In the genomic region with DNA sequence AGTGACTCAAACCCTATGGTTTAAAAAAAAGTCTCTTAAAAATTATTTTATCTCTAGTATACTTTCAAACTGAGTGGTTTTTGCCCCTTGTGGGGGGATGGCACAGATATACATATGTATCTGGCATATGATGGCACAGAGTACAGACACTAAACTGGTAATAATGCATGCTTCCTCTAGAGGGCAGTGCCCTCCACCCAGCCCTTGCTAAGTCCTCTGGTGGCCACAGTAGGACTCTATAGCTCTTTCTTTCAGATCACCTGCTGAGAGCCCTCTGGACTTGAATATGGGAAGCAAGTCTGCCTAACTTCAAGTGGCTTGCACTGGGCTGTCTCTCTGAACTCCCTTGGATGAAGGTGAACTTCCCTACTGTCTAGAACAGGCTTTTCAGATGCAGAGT, we compare ENCODE assay signal across 8 cellular contexts.
DNase-seq lines count a peak whose midpoint lies in the region; ATAC-seq and TF ChIP-seq lines count a peak whose summit lies in the region.

No MANE protein-coding gene starts in this region.

- DNase-seq in A673 (ENCODE audit: low spot score), result peak; percentile 51
- peak; percentile 50 for DNase-seq in NT2/D1 (ENCODE audit: low read depth, low spot score)
- DNase-seq in central memory CD8-positive, alpha-beta T cell (ENCODE audit: low spot score in 2 of 2), result no peak
- no peak for DNase-seq in retinal pigment epithelial cell (ENCODE audit: low read depth)
- DNase-seq in PC-9, result no peak
- DNase-seq in NCI-H446 treated with DMSO at 0.1 percent for 48 hours (lab: John Stamatoyannopoulos, UW), result no peak

- POLR2A ChIA-PET in A673 (lab: Charles Lee; ENCODE audit: low non-redundant PET) (no interaction called here), PC-9 (lab: Charles Lee; ENCODE audit: unreplicated experiment) (no interaction called here)

- H3K36me3 Mint-ChIP-seq in central memory CD8-positive, alpha-beta T cell (ENCODE audit: insufficient read depth), result no peaks in the 10 kb centered on the region

- H3K9me2 ChIP-seq in PC-9 (ENCODE audit: insufficient read depth), result no peaks in the 10 kb centered on the region

- no peak overlapping the region for H3K9ac ChIP-seq in NT2/D1 (ENCODE audit: insufficient read length, low read depth)

- peaks cover 17% of the 10 kb centered on the region for H3K27me3 Mint-ChIP-seq in central memory CD8-positive, alpha-beta T cell

- no TSS peak for BruUV-seq in A673 (replicated peaks; lab: Mats Ljungman, UMichigan)
- no TSS peak for BruUV-seq in PC-9 (replicated peaks; lab: Mats Ljungman, UMichigan)

- no peaks in the 10 kb centered on the region for H3K79me2 ChIP-seq in PC-9 (ENCODE audit: low read depth)

- no peak overlapping the region for H3K27ac Mint-ChIP-seq in central memory CD8-positive, alpha-beta T cell (ENCODE audit: low read depth)

- H3K9me3 Mint-ChIP-seq in central memory CD8-positive, alpha-beta T cell, result no peaks in the 10 kb centered on the region

- H3K27ac ChIP-seq in A673 (ENCODE audit: low read depth, low read length, poor library complexity, severe bottlenecking), result no peak overlapping the region
- H3K27ac ChIP-seq in PC-9, result no peak overlapping the region

- H3K36me3 ChIP-seq in A673 (ENCODE audit: insufficient read depth, low read length, poor library complexity, severe bottlenecking) (no peaks in the 10 kb centered on the region), NT2/D1 (ENCODE audit: insufficient read depth, insufficient read length, low read length) (no peaks in the 10 kb centered on the region), PC-9 (ENCODE audit: low read depth) (no peaks in the 10 kb centered on the region)

- TF ChIP-seq CTCF in A673 (conservative IDR thresholded peaks at IDR 0.05; ENCODE audit: low read depth, low read length) (peak; percentile 64), GM12874 (IDR thresholded peaks at IDR 0.05; ENCODE audit: insufficient read depth, low read depth, low read length) (peak; percentile 64), retinal pigment epithelial cell (conservative IDR thresholded peaks at IDR 0.05; ENCODE audit: low read depth, low read length) (peak; percentile 61), PC-9 (conservative IDR thresholded peaks at IDR 0.05) (no peak)

- no peak overlapping the region for H3K4me3 Mint-ChIP-seq in central memory CD8-positive, alpha-beta T cell

- H3F3A ChIP-seq in PC-9 (ENCODE audit: insufficient read depth, low read depth), result no peaks in the 10 kb centered on the region

- peak; percentile 89 for ATAC-seq in HG02870 (IDR thresholded peaks at IDR 0.05; ENCODE audit: unreplicated experiment)
- peak; percentile 46 for ATAC-seq in central memory CD8-positive, alpha-beta T cell (replicated peaks; ENCODE audit: extremely low read depth, poor library complexity, severe bottlenecking)

- no peak overlapping the region for H2AFZ ChIP-seq in PC-9

- no peak overlapping the region for H3K4me3 ChIP-seq in A673 (ENCODE audit: low read depth, low read length, poor library complexity, severe bottlenecking)
- no peak overlapping the region for H3K4me3 ChIP-seq in NT2/D1 (ENCODE audit: insufficient read length, low read depth)
- no peak overlapping the region for H3K4me3 ChIP-seq in retinal pigment epithelial cell (ENCODE audit: low read length)
- no peak overlapping the region for H3K4me3 ChIP-seq in PC-9

- no peaks in the 10 kb centered on the region for H3K27me3 ChIP-seq in A673 (replicated peaks; ENCODE audit: insufficient read depth, low read depth, low read length, poor library complexity)
- H3K27me3 ChIP-seq in NT2/D1 (ENCODE audit: insufficient read depth, insufficient read length), result no peaks in the 10 kb centered on the region
- no peaks in the 10 kb centered on the region for H3K27me3 ChIP-seq in PC-9 (ENCODE audit: insufficient read depth, low read depth)

- no peaks in the 10 kb centered on the region for H4K20me1 ChIP-seq in PC-9 (ENCODE audit: insufficient read depth)

- no peak overlapping the region for H3K4me2 ChIP-seq in PC-9

- H3K9me3 ChIP-seq in A673 (ENCODE audit: low read depth, low read length, poor library complexity, severe bottlenecking) (no peaks in the 10 kb centered on the region), NT2/D1 (ENCODE audit: insufficient read depth, low read length) (no peaks in the 10 kb centered on the region; the same call in 1 of the 2 replicates), PC-9 (ENCODE audit: insufficient read depth, low read depth) (no peaks in the 10 kb centered on the region)

- intact Hi-C loops in A673 (cut with micrococcal nuclease; ENCODE audit: unreplicated experiment) (no loop called here), PC-9 (cut with micrococcal nuclease; ENCODE audit: unreplicated experiment) (no loop called here)

- CTCF ChIA-PET in A673 (lab: Charles Lee), result interaction anchor here (0.6 to 1.0 kb wide), 2 partner anchors 8 to 1630 kb away, joined by 3 to 4 read pairs; no protein-coding TSS in a partner anchor
- CTCF ChIA-PET in PC-9 (lab: Charles Lee), result no interaction called here

- H3K4me1 Mint-ChIP-seq in central memory CD8-positive, alpha-beta T cell, result no peaks in the 10 kb centered on the region

- H3K4me1 ChIP-seq in A673 (ENCODE audit: insufficient read depth, low read length, poor library complexity, severe bottlenecking), result no peaks in the 10 kb centered on the region
- no peaks in the 10 kb centered on the region for H3K4me1 ChIP-seq in NT2/D1 (ENCODE audit: insufficient read depth, insufficient read length)
- H3K4me1 ChIP-seq in PC-9 (replicated peaks; ENCODE audit: insufficient read depth), result no peaks in the 10 kb centered on the region

Comparison
In these comparisons a context has a peak if more than half of its experiments do, and no peak if none do; other contexts are left out.
1. DNase-seq: peak in A673 (single experiment) and NT2/D1 (single experiment); none in central memory CD8-positive, alpha-beta T cell (0 of 2), retinal pigment epithelial cell (single experiment), PC-9 (0 of 2) and NCI-H446 treated with DMSO at 0.1 percent for 48 hours (single experiment).